ENCODE assay signal across 8 cellular contexts in the genomic region with DNA sequence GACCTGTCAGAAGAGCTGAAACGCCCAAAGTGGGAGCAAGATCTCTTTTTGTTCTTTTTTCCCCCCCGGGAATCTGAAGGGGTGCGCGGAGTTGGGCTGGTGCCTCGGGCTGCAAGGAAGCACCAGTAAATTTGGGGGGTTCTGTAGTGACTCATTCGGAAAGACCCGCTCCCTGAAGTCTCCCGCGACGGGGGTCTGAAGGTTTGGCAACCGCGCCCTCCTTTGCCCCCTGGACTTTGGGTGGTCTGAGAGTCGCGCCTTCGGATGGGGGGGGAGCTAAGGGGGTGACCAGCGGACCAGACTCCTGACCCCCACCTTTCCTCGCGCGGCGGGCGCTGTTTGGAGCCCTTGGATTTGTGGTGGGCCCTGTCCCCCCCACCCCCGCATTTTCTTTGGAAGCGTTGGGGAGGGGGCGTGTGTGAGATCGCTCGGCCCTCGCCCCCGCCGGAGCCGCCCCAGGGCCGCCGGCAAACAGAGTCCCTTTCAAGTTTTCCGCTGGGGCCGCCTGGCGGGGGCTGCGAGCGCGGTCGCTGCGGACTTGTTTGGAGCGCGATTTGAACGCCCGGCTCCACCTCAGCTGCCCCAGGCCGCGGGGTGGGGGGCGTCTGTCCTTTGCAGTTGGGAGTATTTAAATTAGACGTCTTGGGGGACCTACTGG. TPM values are rescaled to one million over a fixed set of nuclear protein-coding genes. Genes with fewer than 3 reads are reported as not detected.
DNase-seq lines count a peak whose midpoint lies in the region; ATAC-seq and TF ChIP-seq lines count a peak whose summit lies in the region.

No MANE protein-coding gene starts in this region.

- H3K9me3 Mint-ChIP-seq in effector memory CD8-positive, alpha-beta T cell: no peaks in the 10 kb centered on the region

- peak overlapping the region; percentile 89 to 98 for H3K4me3 Mint-ChIP-seq in effector memory CD8-positive, alpha-beta T cell

- 0 to 1% methylated on average over 46 to 48 of the region's 48 CpGs for WGBS in aorta, 2 donors

- peak; percentile 41 for TF ChIP-seq CTCF in GM12873 (IDR thresholded peaks at IDR 0.05; ENCODE audit: insufficient read depth, low read depth, low read length, missing control alignments)
- TF ChIP-seq CTCF in Peyer's patch (IDR thresholded peaks at IDR 0.05): peak in 5 of 6 experiments; percentile 23 to 55 (median 38)

- H3K27me3 ChIP-seq in Peyer's patch (no peaks in the 10 kb centered on the region), muscle layer of duodenum (ENCODE audit: low read depth, low read length) (no peaks in the 10 kb centered on the region), aorta (ENCODE audit: control insufficient read depth in 1 of 2, insufficient read depth in 2 of 2, low read length in 1 of 2) (no peaks in the 10 kb centered on the region)

- peak in 1 of 3 donors; percentile 58 for DNase-seq in Peyer's patch
- DNase-seq in effector memory CD8-positive, alpha-beta T cell: no peak
- peak; percentile 61 to 83 for DNase-seq in aorta
- no peak for DNase-seq in SW 1271 (lab: John Stamatoyannopoulos, UW)
- DNase-seq in D341Med (ENCODE audit: low spot score): no peak

- H3K4me1 ChIP-seq in Peyer's patch: peaks cover 12 to 76% (median 30%) of the 10 kb centered on the region in 4 donors
- H3K4me1 ChIP-seq in muscle layer of duodenum (ENCODE audit: control insufficient read depth in 1 of 2, insufficient read depth in 2 of 2, low read length in 2 of 2): peaks cover 38 to 65% of the 10 kb centered on the region in 2 donors
- H3K4me1 ChIP-seq in aorta (ENCODE audit: control insufficient read depth in 1 of 2, insufficient read depth in 2 of 2, low read length in 2 of 2): no peaks in the 10 kb centered on the region

- peaks cover 6 to 26% of the 10 kb centered on the region in 2 donors for H3K27me3 Mint-ChIP-seq in effector memory CD8-positive, alpha-beta T cell

- no peaks in the 10 kb centered on the region for H3K9me3 ChIP-seq in Peyer's patch
- H3K9me3 ChIP-seq in muscle layer of duodenum (ENCODE audit: control insufficient read depth in 1 of 2, low read length in 2 of 2): no peaks in the 10 kb centered on the region
- no peaks in the 10 kb centered on the region for H3K9me3 ChIP-seq in aorta (ENCODE audit: control insufficient read depth, low read length)

- peaks cover 4% of the 10 kb centered on the region for H3K36me3 Mint-ChIP-seq in effector memory CD8-positive, alpha-beta T cell (ENCODE audit: insufficient read depth)

- peak overlapping the region; percentile 85 to 87 for H3K27ac Mint-ChIP-seq in effector memory CD8-positive, alpha-beta T cell

- H3K27ac ChIP-seq in Peyer's patch (peak overlapping the region; percentile 84 to 96 (median 86)), muscle layer of duodenum (ENCODE audit: low read length) (peak overlapping the region; percentile 51), aorta (ENCODE audit: low read depth in 1 of 2, low read length in 2 of 2) (peak overlapping the region in 1 of 2 donors; percentile 89)

- peaks cover 31 to 46% of the 10 kb centered on the region in 2 donors for H3K4me1 Mint-ChIP-seq in effector memory CD8-positive, alpha-beta T cell (ENCODE audit: low read depth in 2 of 2)

- H3K4me3 ChIP-seq in Peyer's patch (peak overlapping the region; percentile 79 to 95 (median 87)), muscle layer of duodenum (ENCODE audit: low read depth in 1 of 2, low read length in 2 of 2) (peak overlapping the region; percentile 73 to 87), aorta (ENCODE audit: low read length in 2 of 2) (peak overlapping the region; percentile 68 to 78)

- TF ChIP-seq POLR2A in Peyer's patch (IDR thresholded peaks at IDR 0.05) (no peak), GM18505 (IDR thresholded peaks at IDR 0.05; ENCODE audit: borderline replicate concordance, extremely low read depth, insufficient read depth, insufficient read length) (no peak)

- no peak for ATAC-seq in effector memory CD8-positive, alpha-beta T cell (replicated peaks)
- ATAC-seq in aorta (ENCODE audit: low FRiP score) (no peak), GM18505 (IDR thresholded peaks at IDR 0.05; ENCODE audit: unreplicated experiment) (no peak)

- intact Hi-C loops in aorta (cut with DNase I): loop anchor here (2.0 to 5.0 kb wide), 4 partner anchors 37 to 97 kb away; no protein-coding TSS in a partner anchor

- no peaks in the 10 kb centered on the region for H3K36me3 ChIP-seq in Peyer's patch
- no peaks in the 10 kb centered on the region for H3K36me3 ChIP-seq in muscle layer of duodenum (ENCODE audit: control insufficient read depth in 1 of 2, insufficient read depth in 2 of 2, low read length in 2 of 2)
- H3K36me3 ChIP-seq in aorta (ENCODE audit: control insufficient read depth in 1 of 2, insufficient read depth in 2 of 2, low read length in 1 of 2): no peaks in the 10 kb centered on the region

RNA-seq across cellular contexts. Expression of a gene that starts 2.0 kb away (rescaled TPM):
- total RNA-seq in Peyer's patch (10 to 100 TPM; 21.7 to 49.5 (median 30.9) TPM), aorta (10 to 100 TPM; 40.0 to 75.8 TPM)
- 10 to 100 TPM; 21.2 to 31.5 TPM for polyA plus RNA-seq in aorta

Comparison
In these comparisons a context has a peak if more than half of its experiments do, and no peak if none do; other contexts are left out.
1. DNase-seq: peak in aorta (2 of 2); none in effector memory CD8-positive, alpha-beta T cell (0 of 3), SW 1271 (0 of 2) and D341Med (single experiment).
2. Peak in every context shown above with its lines, with median percentiles within 50 percentile points of each other: H3K4me3 ChIP-seq.